ENCODE assay signal across 1 cellular context in genomic region chr19:45443462-45444317, GRCh38.
TF ChIP-seq lines count a peak whose summit lies in the region.

No MANE protein-coding gene starts in this region.

TF ChIP-seq in endothelial cell of umbilical vein, 7 proteins besides CTCF, POLR2A, EP300 and RAD21:
- TF ChIP-seq FOS (IDR thresholded peaks at IDR 0.05; ENCODE audit: borderline replicate concordance, insufficient read depth, low read length) = peak; percentile 90
- peak; percentile 93 for TF ChIP-seq POLR2AphosphoS5 (IDR thresholded peaks at IDR 0.05; ENCODE audit: insufficient read depth, low read depth, low read length)
- TF ChIP-seq GATA2 (IDR thresholded peaks at IDR 0.05; ENCODE audit: insufficient read depth, insufficient read length, low read depth, low read length) = no peak
- peak; percentile 67 for TF ChIP-seq JUN (IDR thresholded peaks at IDR 0.05; ENCODE audit: borderline replicate concordance, insufficient read depth, insufficient read length, low read depth)
